ENCODE assay signal across 17 cellular contexts in the genomic region with DNA sequence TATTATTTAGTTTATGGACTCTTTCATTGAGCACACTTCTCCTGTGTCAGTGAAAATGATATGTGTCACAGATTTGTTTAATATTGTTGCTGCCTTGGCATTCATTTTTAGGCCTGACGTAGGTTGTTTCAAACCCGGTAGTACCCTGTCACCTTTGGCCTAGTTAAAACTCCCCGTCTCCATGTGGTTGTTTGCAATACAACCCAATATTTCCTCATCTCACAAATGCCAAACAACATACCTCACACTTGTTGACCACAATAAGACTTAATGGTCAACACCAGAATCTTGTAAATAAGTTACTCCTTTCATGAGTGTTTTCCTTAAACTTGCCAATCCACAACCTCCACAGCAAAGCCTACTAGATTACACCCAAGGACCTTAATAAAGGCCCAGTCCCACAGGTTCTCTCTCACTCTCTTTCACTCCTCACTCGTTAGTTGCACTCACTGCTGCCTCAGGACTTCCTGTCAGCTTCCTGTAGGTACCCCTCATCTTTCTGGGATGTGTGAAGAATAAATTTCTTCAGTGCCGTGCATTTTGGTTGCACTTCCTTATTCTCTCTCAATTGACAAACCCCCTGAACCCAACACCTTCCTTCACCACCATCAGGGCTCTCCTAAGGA. TPM values are rescaled to one million over a fixed set of nuclear protein-coding genes. Genes with fewer than 3 reads are reported as not detected.
"Had no signal": no experiment of that assay in that cellular context is flagged by ENCODE, and none has a peak within 500 bp of the region (broad histone marks: within the 10 kb centered on the region; RNA-seq: fewer than 3 reads in every experiment).

No MANE protein-coding gene starts in this region.

- H2AFZ ChIP-seq: hepatocyte had no signal

- H3K4me3 ChIP-seq: hepatocyte, pancreas, thyroid gland had no signal

- H3K36me3 Mint-ChIP-seq: activated naive CD8-positive, alpha-beta T cell; stimulated activated memory B cell treated with anti-CD40 and anti-IgM and Interleukin-4, amounts not matched to agents 10 μg/mL and 1 μg/mL and 100 μg/mL, for 72 hours had no signal

- H3K4me2 ChIP-seq: hepatocyte had no signal

- H3K27ac Mint-ChIP-seq: activated B cell treated with CpG ODN at 0.5 μM for 24 hours; activated CD8-positive, alpha-beta T cell treated with anti-CD3 and anti-CD28 coated beads for 36 hours; activated naive CD8-positive, alpha-beta T cell; dendritic cell treated with granulocyte-macrophage colony-stimulating factor and Interleukin-4, amounts not matched to agents 40 ng/mL and 50 ng/mL, for 4 days; effector memory CD8-positive, alpha-beta T cell; stimulated activated memory B cell treated with anti-CD40 and anti-IgM and Interleukin-4, amounts not matched to agents 10 μg/mL and 1 μg/mL and 100 μg/mL, for 72 hours; T-helper 17 cell had no signal

- H3K4me1 ChIP-seq: pancreas, thyroid gland had no signal

- H3K27ac ChIP-seq: brain microvascular endothelial cell, hepatocyte, pancreas, thyroid gland had no signal

- H3K4me1 Mint-ChIP-seq: activated B cell treated with CpG ODN at 0.5 μM for 24 hours; stimulated activated memory B cell treated with anti-CD40 and anti-IgM and Interleukin-4, amounts not matched to agents 10 μg/mL and 1 μg/mL and 100 μg/mL, for 72 hours; T-helper 17 cell had no signal

- DNase-seq: activated B cell treated with CpG ODN at 0.5 μM for 24 hours; activated CD4-positive, alpha-beta T cell treated with anti-CD3 and anti-CD28 coated beads for 48 hours; activated CD8-positive, alpha-beta T cell treated with anti-CD3 and anti-CD28 coated beads for 36 hours; activated effector memory CD4-positive, alpha-beta T cell treated with Interleukin-2 at 50 U/mL for 16 hours; activated T-cell treated with anti-CD3 and anti-CD28 coated beads, Interleukin-2, amount 50 U/mL, for 4 hours; brain microvascular endothelial cell; effector memory CD8-positive, alpha-beta T cell; erythroblast; left ventricle myocardium superior; pancreas; T-helper 17 cell; thyroid gland had no signal

- H3K27me3 Mint-ChIP-seq: activated B cell treated with CpG ODN at 0.5 μM for 24 hours; activated CD8-positive, alpha-beta T cell treated with anti-CD3 and anti-CD28 coated beads for 36 hours; activated naive CD8-positive, alpha-beta T cell; dendritic cell treated with granulocyte-macrophage colony-stimulating factor and Interleukin-4, amounts not matched to agents 40 ng/mL and 50 ng/mL, for 4 days; effector memory CD8-positive, alpha-beta T cell; stimulated activated memory B cell treated with anti-CD40 and anti-IgM and Interleukin-4, amounts not matched to agents 10 μg/mL and 1 μg/mL and 100 μg/mL, for 72 hours; T-helper 17 cell had no signal

- ATAC-seq: activated CD8-positive, alpha-beta T cell treated with anti-CD3 and anti-CD28 coated beads for 36 hours; activated T-cell treated with anti-CD3 and anti-CD28 coated beads, Interleukin-2, amount 50 U/mL, for 4 hours; effector memory CD8-positive, alpha-beta T cell; left ventricle myocardium superior; pancreas; stimulated activated memory B cell treated with anti-CD40 and anti-IgM and Interleukin-4, amounts not matched to agents 10 μg/mL and 1 μg/mL and 100 μg/mL, for 72 hours; T-helper 17 cell had no signal

- H3K9me3 ChIP-seq: pancreas, thyroid gland had no signal

- H3K4me3 Mint-ChIP-seq: activated B cell treated with CpG ODN at 0.5 μM for 24 hours; activated CD8-positive, alpha-beta T cell treated with anti-CD3 and anti-CD28 coated beads for 36 hours; activated naive CD8-positive, alpha-beta T cell; activated T-cell treated with anti-CD3 and anti-CD28 coated beads, Interleukin-2, amount 50 U/mL, for 4 hours; dendritic cell treated with granulocyte-macrophage colony-stimulating factor and Interleukin-4, amounts not matched to agents 40 ng/mL and 50 ng/mL, for 4 days; effector memory CD8-positive, alpha-beta T cell; stimulated activated memory B cell treated with anti-CD40 and anti-IgM and Interleukin-4, amounts not matched to agents 10 μg/mL and 1 μg/mL and 100 μg/mL, for 72 hours; T-helper 17 cell had no signal

- H3K27me3 ChIP-seq: brain microvascular endothelial cell, hepatocyte, thyroid gland had no signal

- H3K79me2 ChIP-seq: hepatocyte had no signal

- H3K9me3 Mint-ChIP-seq: activated B cell treated with CpG ODN at 0.5 μM for 24 hours; activated CD8-positive, alpha-beta T cell treated with anti-CD3 and anti-CD28 coated beads for 36 hours; activated T-cell treated with anti-CD3 and anti-CD28 coated beads, Interleukin-2, amount 50 U/mL, for 4 hours; dendritic cell treated with granulocyte-macrophage colony-stimulating factor and Interleukin-4, amounts not matched to agents 40 ng/mL and 50 ng/mL, for 4 days; stimulated activated memory B cell treated with anti-CD40 and anti-IgM and Interleukin-4, amounts not matched to agents 10 μg/mL and 1 μg/mL and 100 μg/mL, for 72 hours had no signal

- H3K36me3 ChIP-seq: brain microvascular endothelial cell, pancreas, thyroid gland had no signal

RNA-seq across cellular contexts. Expression of a gene that starts 31.3 kb away (rescaled TPM):
- total RNA-seq: activated B cell treated with CpG ODN at 0.5 μM for 24 hours; activated CD8-positive, alpha-beta T cell treated with anti-CD3 and anti-CD28 coated beads for 36 hours; activated T-cell treated with anti-CD3 and anti-CD28 coated beads, Interleukin-2, amount 50 U/mL, for 4 hours; left ventricle myocardium superior; mesenteric fat pad; T-helper 17 cell had no signal
